Comparison of ENCODE assay signal across 10 cellular contexts in the genomic region with DNA sequence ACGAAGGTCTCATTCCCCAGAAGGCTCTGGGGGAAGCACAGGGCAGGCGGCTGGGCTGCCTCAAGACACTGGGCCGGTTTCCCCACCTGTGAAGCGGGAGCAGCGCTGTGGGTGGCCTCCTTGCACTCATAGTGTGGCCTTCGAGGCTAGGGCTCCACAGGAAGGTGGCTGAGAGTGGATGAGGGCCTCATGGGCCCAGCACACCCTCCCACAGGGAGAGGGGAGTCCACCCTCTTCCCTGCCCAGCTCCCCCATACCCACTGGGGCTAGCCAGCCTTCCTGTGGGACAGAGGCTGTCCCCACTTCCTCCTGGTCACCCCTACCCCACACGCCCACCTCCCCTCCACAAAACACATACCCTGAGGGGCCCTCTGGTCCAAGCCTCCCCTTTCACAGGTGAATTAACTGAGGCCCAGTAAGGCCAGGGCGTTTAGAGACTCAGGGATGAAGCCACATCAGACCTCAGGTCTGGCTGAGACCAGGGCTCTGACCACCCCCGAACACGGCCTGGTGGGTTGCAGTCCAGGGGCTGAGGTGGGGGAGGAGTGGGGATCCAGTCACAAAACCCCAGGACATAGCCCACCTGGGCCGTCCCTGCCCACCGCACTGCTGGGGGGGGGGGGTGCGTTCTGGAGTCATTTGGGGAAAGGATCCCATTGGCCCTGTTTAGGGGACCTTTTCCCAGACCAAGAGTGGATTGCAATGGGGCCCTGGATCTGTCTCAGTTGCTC. TPM values are rescaled to one million over a fixed set of nuclear protein-coding genes. Genes with fewer than 3 reads are reported as not detected.
DNase-seq lines count a peak whose midpoint lies in the region; ATAC-seq and TF ChIP-seq lines count a peak whose summit lies in the region.
"Had no signal": no experiment of that assay in that cellular context is flagged by ENCODE, and none has a peak within 500 bp of the region (broad histone marks: within the 10 kb centered on the region; RNA-seq: fewer than 3 reads in every experiment).

No MANE protein-coding gene starts in this region.

- peaks cover 10% of the 10 kb centered on the region for H3K4me1 Mint-ChIP-seq in activated CD4-positive, alpha-beta T cell treated with anti-CD3 and anti-CD28 coated beads, Interleukin-2, amount 10 ng/mL, durations not matched to agents 24 days and 14 days
- peaks cover 11% of the 10 kb centered on the region for H3K4me1 Mint-ChIP-seq in activated B cell treated with CpG ODN at 0.5 μM for 24 hours
- H3K4me1 Mint-ChIP-seq in stimulated activated effector memory CD8-positive, alpha-beta T cell treated with anti-CD3 and anti-CD28 coated beads, Interleukin-12 subunit alpha, Interleukin-12 subunit beta, amount 100 ng/mL, for 72 hours, result peaks cover 6% of the 10 kb centered on the region
- H3K4me1 Mint-ChIP-seq in Calu3 (ENCODE audit: low read depth, unreplicated experiment), result no peaks in the 10 kb centered on the region

- peak overlapping the region; percentile 45 for H3K4me3 Mint-ChIP-seq in activated CD4-positive, alpha-beta T cell treated with anti-CD3 and anti-CD28 coated beads, Interleukin-2, amount 10 ng/mL, durations not matched to agents 24 days and 14 days
- peak overlapping the region; percentile 81 for H3K4me3 Mint-ChIP-seq in activated B cell treated with CpG ODN at 0.5 μM for 24 hours
- H3K4me3 Mint-ChIP-seq in stimulated activated effector memory CD8-positive, alpha-beta T cell treated with anti-CD3 and anti-CD28 coated beads, Interleukin-12 subunit alpha, Interleukin-12 subunit beta, amount 100 ng/mL, for 72 hours, result peak overlapping the region; percentile 65
- H3K4me3 Mint-ChIP-seq in Calu3 (ENCODE audit: low read depth, unreplicated experiment), result no peak overlapping the region

- no peak overlapping the region for H3K27ac Mint-ChIP-seq in activated CD4-positive, alpha-beta T cell treated with anti-CD3 and anti-CD28 coated beads, Interleukin-2, amount 10 ng/mL, durations not matched to agents 24 days and 14 days
- no peak overlapping the region for H3K27ac Mint-ChIP-seq in activated B cell treated with CpG ODN at 0.5 μM for 24 hours
- no peak overlapping the region for H3K27ac Mint-ChIP-seq in stimulated activated effector memory CD8-positive, alpha-beta T cell treated with anti-CD3 and anti-CD28 coated beads, Interleukin-12 subunit alpha, Interleukin-12 subunit beta, amount 100 ng/mL, for 72 hours
- no peak overlapping the region for H3K27ac Mint-ChIP-seq in Calu3 (ENCODE audit: unreplicated experiment)

- peaks cover 5% of the 10 kb centered on the region for H3K36me3 Mint-ChIP-seq in activated CD4-positive, alpha-beta T cell treated with anti-CD3 and anti-CD28 coated beads, Interleukin-2, amount 10 ng/mL, durations not matched to agents 24 days and 14 days (ENCODE audit: low read depth)
- H3K36me3 Mint-ChIP-seq in activated B cell treated with CpG ODN at 0.5 μM for 24 hours (ENCODE audit: low read depth) (no peaks in the 10 kb centered on the region), Calu3 (ENCODE audit: insufficient read depth, unreplicated experiment) (peaks cover 7% of the 10 kb centered on the region)
- no peaks in the 10 kb centered on the region for H3K36me3 Mint-ChIP-seq in stimulated activated effector memory CD8-positive, alpha-beta T cell treated with anti-CD3 and anti-CD28 coated beads, Interleukin-12 subunit alpha, Interleukin-12 subunit beta, amount 100 ng/mL, for 72 hours

- TF ChIP-seq CTCF in activated B cell treated with CpG ODN at 0.5 μM for 24 hours (IDR thresholded peaks at IDR 0.05) (no peak), kidney epithelial cell (IDR thresholded peaks at IDR 0.05; ENCODE audit: insufficient read depth, low read length, poor library complexity, severe bottlenecking) (no peak), Calu3 (IDR thresholded peaks at IDR 0.05; ENCODE audit: unreplicated experiment) (no peak)

- intact Hi-C loops in activated CD4-positive, alpha-beta T cell treated with anti-CD3 and anti-CD28 coated beads, Interleukin-2, amount 10 ng/mL, durations not matched to agents 24 days and 14 days (cut with micrococcal nuclease), result no loop called here
- intact Hi-C loops in activated B cell treated with CpG ODN at 0.5 μM for 24 hours (cut with micrococcal nuclease), result loop anchor here (2.0 kb wide), 1 partner anchor 37 kb away; the partner anchor contains the start of gene MESP2
- intact Hi-C loops in Calu3 (cut with micrococcal nuclease; ENCODE audit: unreplicated experiment), result no loop called here

- peaks cover 4% of the 10 kb centered on the region for H3K9me3 Mint-ChIP-seq in activated CD4-positive, alpha-beta T cell treated with anti-CD3 and anti-CD28 coated beads, Interleukin-2, amount 10 ng/mL, durations not matched to agents 24 days and 14 days
- H3K9me3 Mint-ChIP-seq in activated B cell treated with CpG ODN at 0.5 μM for 24 hours (no peaks in the 10 kb centered on the region), Calu3 (ENCODE audit: low read depth, unreplicated experiment) (peaks cover 3% of the 10 kb centered on the region)
- no peaks in the 10 kb centered on the region for H3K9me3 Mint-ChIP-seq in stimulated activated effector memory CD8-positive, alpha-beta T cell treated with anti-CD3 and anti-CD28 coated beads, Interleukin-12 subunit alpha, Interleukin-12 subunit beta, amount 100 ng/mL, for 72 hours

- peaks cover 11% of the 10 kb centered on the region for H3K27me3 ChIP-seq in kidney epithelial cell (ENCODE audit: control insufficient read depth, insufficient read depth, low read length)

- no TSS peak for BruUV-seq in Calu3 (replicated peaks; lab: Mats Ljungman, UMichigan)

- H3K4me3 ChIP-seq in kidney epithelial cell (ENCODE audit: low read depth, low read length), result peak overlapping the region; percentile 55

- H3K27me3 Mint-ChIP-seq in activated CD4-positive, alpha-beta T cell treated with anti-CD3 and anti-CD28 coated beads, Interleukin-2, amount 10 ng/mL, durations not matched to agents 24 days and 14 days, result peaks cover 33% of the 10 kb centered on the region
- peaks cover 30% of the 10 kb centered on the region for H3K27me3 Mint-ChIP-seq in activated B cell treated with CpG ODN at 0.5 μM for 24 hours
- peaks cover 25% of the 10 kb centered on the region for H3K27me3 Mint-ChIP-seq in Calu3 (ENCODE audit: unreplicated experiment)

- CTCF ChIA-PET in activated B cell treated with CpG ODN at 0.5 μM for 24 hours (lab: Charles Lee), result interaction anchor here (0.8 kb wide), 1 partner anchor 61 kb away, joined by 3 read pairs; no protein-coding TSS in a partner anchor
- CTCF ChIA-PET in Calu3 (lab: Charles Lee), result no interaction called here

- POLR2A ChIA-PET in activated B cell treated with CpG ODN at 0.5 μM for 24 hours (lab: Charles Lee), result interaction anchor here (0.8 kb wide), 1 partner anchor 24 kb away, joined by 3 read pairs; no protein-coding TSS in a partner anchor

- no peak for ATAC-seq in activated B cell treated with CpG ODN at 0.5 μM for 24 hours (ENCODE audit: low read depth)
- ATAC-seq in stimulated activated effector memory CD8-positive, alpha-beta T cell treated with anti-CD3 and anti-CD28 coated beads, Interleukin-12 subunit alpha, Interleukin-12 subunit beta, amount 100 ng/mL, for 72 hours, result no peak

- no peaks in the 10 kb centered on the region for H3K36me3 ChIP-seq in kidney epithelial cell (ENCODE audit: control insufficient read depth, insufficient read depth, low read length)

- DNase-seq in activated CD4-positive, alpha-beta T cell treated with anti-CD3 and anti-CD28 coated beads, Interleukin-2, amount 10 ng/mL, durations not matched to agents 24 days and 14 days, result no peak
- DNase-seq in activated CD4-positive, alpha-beta T cell treated with anti-CD3 and anti-CD28 coated beads, Interleukin-2, amount 50 U/mL, for 4 hours, result no peak
- DNase-seq in activated B cell treated with CpG ODN at 0.5 μM for 24 hours (no peak), kidney epithelial cell (ENCODE audit: low read depth) (no peak), RPMI8226 (no peak), GOT3 (lab: John Stamatoyannopoulos, UW) (no peak), Calu3 (no peak)
- DNase-seq in stimulated activated effector memory CD8-positive, alpha-beta T cell treated with anti-CD3 and anti-CD28 coated beads, Interleukin-12 subunit alpha, Interleukin-12 subunit beta, amount 100 ng/mL, for 72 hours (ENCODE audit: low spot score in 2 of 2), result no peak
- DNase-seq: anterior cingulate cortex, NCI-H1436 had no signal

RNA-seq across cellular contexts. Expression of gene ANPEP, which starts 1.1 kb away (rescaled TPM):
- total RNA-seq in activated CD4-positive, alpha-beta T cell treated with anti-CD3 and anti-CD28 coated beads, Interleukin-2, amount 10 ng/mL, durations not matched to agents 24 days and 14 days, result 0.80 and 0.89 TPM in 2 replicates
- total RNA-seq in activated B cell treated with CpG ODN at 0.5 μM for 24 hours (4.5 and 4.8 TPM in 2 replicates), kidney epithelial cell (9.4 and 11.6 TPM in 2 replicates), Calu3 (2022) (0.68 and 1.8 TPM in 2 replicates)

RNA-seq across cellular contexts. Expression of gene MESP2, which starts 37.4 kb away (rescaled TPM):
- 0.24 TPM in 1 of 2 replicates, not detected in the other for total RNA-seq in activated CD4-positive, alpha-beta T cell treated with anti-CD3 and anti-CD28 coated beads, Interleukin-2, amount 10 ng/mL, durations not matched to agents 24 days and 14 days
- total RNA-seq in activated B cell treated with CpG ODN at 0.5 μM for 24 hours (0.40 TPM in 1 of 2 replicates, not detected in the other), kidney epithelial cell (0.27 and 0.29 TPM in 2 replicates), Calu3 (2022) (not detected in 2 replicates)
